ENCODE assay signal across 1 cellular context in genomic region chr1:28135910-28136635, GRCh38.
A peak's percentile ranks its signal among the peaks of the same experiment; 100 is the strongest.
TF ChIP-seq lines count a peak whose summit lies in the region.

No MANE protein-coding gene starts in this region.

TF ChIP-seq in HepG2, 621 proteins besides CTCF, POLR2A, EP300 and RAD21:
- TF ChIP-seq ATF7 (IDR thresholded peaks at IDR 0.05) (peak; percentile 58), ATF7 (CRISPR knock-in tag; IDR thresholded peaks at IDR 0.05) (no peak), CREB1 (IDR thresholded peaks at IDR 0.05) (peak; percentile 92), CREB1 (CRISPR knock-in tag; IDR thresholded peaks at IDR 0.05) (no peak), ZNF549 (CRISPR knock-in tag; IDR thresholded peaks at IDR 0.05) (no peak)
